ENCODE assay signal across 24 cellular contexts in the genomic region with DNA sequence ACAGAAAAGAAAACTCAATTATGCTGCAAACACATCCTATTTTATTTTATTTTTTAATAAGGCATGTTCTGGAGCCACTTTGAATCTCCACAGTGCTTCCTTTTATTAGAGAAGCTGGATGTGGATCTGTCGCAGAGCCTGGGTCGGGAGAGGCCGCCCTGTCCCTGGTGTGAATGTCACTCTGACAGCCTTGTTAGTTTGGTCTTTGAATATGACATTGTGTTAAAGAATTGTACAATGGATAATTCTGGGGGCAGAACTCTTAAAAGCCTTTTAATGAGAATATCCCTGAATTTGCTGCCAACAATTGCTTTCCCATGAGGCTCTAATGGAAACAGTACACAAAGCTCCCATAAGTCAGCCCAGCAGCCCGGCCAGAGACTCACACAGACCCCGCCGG.
DNase-seq lines count a peak whose midpoint lies in the region; ATAC-seq and TF ChIP-seq lines count a peak whose summit lies in the region.
"Had no signal": no experiment of that assay in that cellular context is flagged by ENCODE, and none has a peak within 500 bp of the region (broad histone marks: within the 10 kb centered on the region; RNA-seq: fewer than 3 reads in every experiment).

No MANE protein-coding gene starts in this region.

- no peak for TF ChIP-seq POLR2A in vagina (IDR thresholded peaks at IDR 0.05)

- H3K9me3 ChIP-seq in mammary epithelial cell (replicated peaks; ENCODE audit: insufficient read depth, low read length) = no peaks in the 10 kb centered on the region
- H3K9me3 ChIP-seq in neuronal stem cell (replicated peaks in 1 of 2; ENCODE audit: control insufficient read depth in 2 of 2, insufficient read depth in 1 of 2, low read depth in 1 of 2, low read length in 2 of 2) = no peaks in the 10 kb centered on the region
- no peaks in the 10 kb centered on the region for H3K9me3 ChIP-seq in vagina
- no peaks in the 10 kb centered on the region for H3K9me3 ChIP-seq in T-helper 17 cell (ENCODE audit: control insufficient read depth, low read length, poor library complexity, severe bottlenecking)
- H3K9me3 ChIP-seq: SK-N-SH had no signal

- no peak for ATAC-seq in T-helper 17 cell
- ATAC-seq in HG02870 (IDR thresholded peaks at IDR 0.05; ENCODE audit: unreplicated experiment) = no peak
- ATAC-seq: HepG2 had no signal

- BruUV-seq in mammary epithelial cell (replicated peaks; lab: Mats Ljungman, UMichigan) (no TSS peak), MCF 10A (replicated peaks; lab: Mats Ljungman, UMichigan) (no TSS peak)

- H4K91ac ChIP-seq in neuronal stem cell (ENCODE audit: low read depth, low read length, poor library complexity) = no peak overlapping the region

- H3K14ac ChIP-seq in neuronal stem cell (ENCODE audit: low read length) = no peak overlapping the region

- H3K18ac ChIP-seq in neuronal stem cell (ENCODE audit: low read length) = peak overlapping the region; percentile 89

- H3K27ac Mint-ChIP-seq in MCF 10A (ENCODE audit: low read depth, unreplicated experiment) (no peak overlapping the region), T-helper 17 cell (no peak overlapping the region)
- H3K27ac Mint-ChIP-seq: B cell; CD4-positive, alpha-beta T cell had no signal

- H2BK120ac ChIP-seq in neuronal stem cell (ENCODE audit: low read depth, low read length) = no peak overlapping the region

- intact Hi-C loops in mammary epithelial cell (cut with micrococcal nuclease) = loop anchor here (5.0 kb wide), 1 partner anchor 80 kb away; the partner anchor contains the start of gene MTCL1
- intact Hi-C loops in MCF 10A (cut with micrococcal nuclease) = no loop called here
- intact Hi-C loops in vagina (cut with DNase I) = loop anchor here (2.0 kb wide), 1 partner anchor 41 kb away; no protein-coding TSS in a partner anchor

- H3K9me3 Mint-ChIP-seq in MCF 10A (ENCODE audit: unreplicated experiment) = no peaks in the 10 kb centered on the region
- H3K9me3 Mint-ChIP-seq: CD4-positive, alpha-beta T cell had no signal

- peak overlapping the region; percentile 15 for H2AK5ac ChIP-seq in neuronal stem cell (ENCODE audit: low read depth, low read length)

- no peak overlapping the region for H3K9ac ChIP-seq in mammary epithelial cell (ENCODE audit: insufficient read depth, low read length)
- peak overlapping the region; percentile 2 for H3K9ac ChIP-seq in neuronal stem cell (ENCODE audit: low read depth, low read length, poor library complexity)
- H3K9ac ChIP-seq: SK-N-SH had no signal

- H4K20me1 ChIP-seq in mammary epithelial cell (ENCODE audit: insufficient read depth, low read length) = no peaks in the 10 kb centered on the region

- no peak overlapping the region for H3K4ac ChIP-seq in neuronal stem cell (ENCODE audit: low read length)

- no peak overlapping the region for H3K4me3 ChIP-seq in mammary epithelial cell (replicated peaks in 1 of 3; ENCODE audit: insufficient read depth in 1 of 3, low read depth in 2 of 3, low read length in 3 of 3)
- H3K4me3 ChIP-seq in neuronal stem cell (ENCODE audit: low read length in 2 of 2) = no peak overlapping the region
- no peak overlapping the region for H3K4me3 ChIP-seq in vagina

- H3K23ac ChIP-seq in neuronal stem cell (ENCODE audit: low read depth, low read length, poor library complexity) = no peak overlapping the region

- POLR2A ChIA-PET in MCF 10A (lab: Yijun Ruan, JAX) = interaction anchor here (2.1 kb wide), 1 partner anchor 12 kb away, joined by 6 read pairs; no protein-coding TSS in a partner anchor

- H3K27me3 Mint-ChIP-seq in MCF 10A (ENCODE audit: insufficient read depth, unreplicated experiment) = no peaks in the 10 kb centered on the region
- H3K27me3 Mint-ChIP-seq in T-helper 17 cell = peaks cover 28% of the 10 kb centered on the region
- H3K27me3 Mint-ChIP-seq: B cell had no signal

- H2BK15ac ChIP-seq in neuronal stem cell (ENCODE audit: low read length) = no peak overlapping the region

- no peaks in the 10 kb centered on the region for H3K79me1 ChIP-seq in neuronal stem cell (ENCODE audit: low read depth, low read length)

- dilution Hi-C loops in mammary epithelial cell (cut with HindIII; ENCODE audit: low sequenced_read_pairs) = no loop called here

- DNase-seq in mammary epithelial cell (no peak), MCF 10A (ENCODE audit: unreplicated experiment) (no peak), globus pallidus (ENCODE audit: low spot score) (peak; percentile 50), neuronal stem cell (ENCODE audit: low spot score) (no peak), vagina (ENCODE audit: extremely low spot score in 2 of 2) (no peak), T-helper 17 cell (no peak)
- DNase-seq in stimulated activated CD4-positive, alpha-beta T cell treated with anti-CD3 and anti-CD28 coated beads, Interleukin-4, amount 100 ng/mL, for 24 hours = no peak
- DNase-seq: CD4-positive, alpha-beta T cell; DMS53; HCEC 1CT; KG1; NCI-H1417; NCI-H187; NCI-H2107; NCI-H2227 treated with DMSO at 0.1 percent for 48 hours; NCI-H510A treated with DMSO at 0.1 percent for 48 hours; NCI-H82; OCI-M1; SHP77 treated with DMSO at 0.1 percent for 48 hours had no signal

- H4K8ac ChIP-seq in neuronal stem cell (ENCODE audit: low read depth, low read length) = no peak overlapping the region

- H3K79me2 ChIP-seq in mammary epithelial cell (ENCODE audit: insufficient read depth, low read length) = no peaks in the 10 kb centered on the region

- TF ChIP-seq CTCF in mammary epithelial cell (conservative IDR thresholded peaks at IDR 0.05 in 1 of 2, IDR thresholded peaks at IDR 0.05 in 1 of 2; ENCODE audit: extremely low read depth in 1 of 2, insufficient read depth in 1 of 2, low read depth in 1 of 2, low read length in 2 of 2) (no peak), MCF 10A (IDR thresholded peaks at IDR 0.05; ENCODE audit: unreplicated experiment) (no peak), vagina (IDR thresholded peaks at IDR 0.05) (no peak)

- H3K4me1 Mint-ChIP-seq in MCF 10A (ENCODE audit: insufficient read depth, unreplicated experiment) (no peaks in the 10 kb centered on the region), T-helper 17 cell (peaks cover 8% of the 10 kb centered on the region)

- H3K4me3 Mint-ChIP-seq in MCF 10A (ENCODE audit: unreplicated experiment) (no peak overlapping the region), T-helper 17 cell (no peak overlapping the region)
- H3K4me3 Mint-ChIP-seq: B cell; CD4-positive, alpha-beta T cell had no signal

- no peak overlapping the region for H2BK12ac ChIP-seq in neuronal stem cell (ENCODE audit: low read length)

- H2AFZ ChIP-seq in mammary epithelial cell (ENCODE audit: low read depth, low read length) = no peak overlapping the region
- H2AFZ ChIP-seq in neuronal stem cell (ENCODE audit: low read length) = no peak overlapping the region

- H3K4me1 ChIP-seq in mammary epithelial cell (ENCODE audit: insufficient read depth, low read length) = peaks cover 21% of the 10 kb centered on the region
- peaks cover 24 to 32% of the 10 kb centered on the region in 2 donors for H3K4me1 ChIP-seq in neuronal stem cell (ENCODE audit: control insufficient read depth in 2 of 2, insufficient read depth in 1 of 2, low read depth in 1 of 2, low read length in 2 of 2)
- H3K4me1 ChIP-seq in vagina = peaks cover 15% of the 10 kb centered on the region

- H2BK5ac ChIP-seq in neuronal stem cell (ENCODE audit: low read length) = no peak overlapping the region

- in situ Hi-C loops in mammary epithelial cell (cut with MboI; ENCODE audit: low sequenced_read_pairs in 2 of 2) = no loop called here

- 98% methylated on average over 6 of the region's 6 CpGs for WGBS in mammary epithelial cell (ENCODE audit: low coverage, missing lambda C conversion rate)
- WGBS in neuronal stem cell (ENCODE audit: extremely low coverage in 2 of 2, insufficient read length in 2 of 2, insufficient replicate concordance in 1 of 2), 2 donors = no CpG with 5 or more reads among the region's 6 CpGs

- CTCF ChIA-PET in mammary epithelial cell (lab: Charles Lee; ENCODE audit: low non-redundant PET) = no interaction called here
- CTCF ChIA-PET in MCF 10A (lab: Yijun Ruan, JAX) = interaction anchor here (0.5 kb wide), 1 partner anchor 96 kb away, joined by 3 read pairs; no protein-coding TSS in a partner anchor

- H3K4me2 ChIP-seq in mammary epithelial cell (ENCODE audit: insufficient read depth, low read depth, low read length) (no peak overlapping the region), neuronal stem cell (ENCODE audit: insufficient read depth, low read length, poor library complexity, severe bottlenecking) (no peak overlapping the region)
- H3K4me2 ChIP-seq: SK-N-SH had no signal

- H3K27ac ChIP-seq in mammary epithelial cell (ENCODE audit: insufficient read depth, low read depth, low read length) (peak overlapping the region; percentile 47), neuronal stem cell (replicated peaks; ENCODE audit: low read length) (no peak overlapping the region), vagina (peak overlapping the region; percentile 35)
- H3K27ac ChIP-seq: 22Rv1 had no signal

- no peaks in the 10 kb centered on the region for H3K27me3 ChIP-seq in mammary epithelial cell (ENCODE audit: insufficient read depth, low read length)
- H3K27me3 ChIP-seq in neuronal stem cell (ENCODE audit: control insufficient read depth in 3 of 3, insufficient read depth in 3 of 3, low read depth in 1 of 3, low read length in 3 of 3) = no peaks in the 10 kb centered on the region
- no peaks in the 10 kb centered on the region for H3K27me3 ChIP-seq in vagina

- peaks cover 3% of the 10 kb centered on the region for H3K36me3 ChIP-seq in mammary epithelial cell (ENCODE audit: insufficient read depth, low read length)
- peaks cover 3 to 36% of the 10 kb centered on the region in 2 donors for H3K36me3 ChIP-seq in neuronal stem cell (replicated peaks in 1 of 2; ENCODE audit: control insufficient read depth in 2 of 2, insufficient read depth in 2 of 2, low read length in 2 of 2)
- H3K36me3 ChIP-seq in vagina = peaks cover 0 to 8% of the 10 kb centered on the region in 2 donors

- H3K36me3 Mint-ChIP-seq in MCF 10A (ENCODE audit: insufficient read depth, unreplicated experiment) (peaks cover 31% of the 10 kb centered on the region), T-helper 17 cell (ENCODE audit: low read depth) (no peaks in the 10 kb centered on the region)
